Comparison of ENCODE assay signal across 8 cellular contexts in genomic region chr17:7844292-7845154, GRCh38. TPM values are rescaled to one million over a fixed set of nuclear protein-coding genes. Genes with fewer than 3 reads are reported as not detected.
DNase-seq lines count a peak whose midpoint lies in the region; ATAC-seq, FAIRE-seq and TF ChIP-seq lines count a peak whose summit lies in the region.

No MANE protein-coding gene starts in this region.

- H3K4me3 Mint-ChIP-seq in chondrocyte (ENCODE audit: unreplicated experiment) = peak overlapping the region; percentile 98

- H3K4me1 Mint-ChIP-seq in chondrocyte (ENCODE audit: low read depth) = peaks cover 34% of the 10 kb centered on the region

- peaks cover 8 to 25% of the 10 kb centered on the region in 2 donors for H3K4me1 ChIP-seq in kidney (ENCODE audit: control insufficient read depth in 1 of 2, insufficient read depth in 1 of 2, low read depth in 1 of 2, low read length in 2 of 2)

- peak overlapping the region; percentile 97 to 99 for H3K27ac ChIP-seq in kidney (ENCODE audit: low read depth in 2 of 2, low read length in 2 of 2)

- peak; percentile 96 for DNase-seq in AG08396 (ENCODE audit: low spot score)
- peak; percentile 57 for DNase-seq in NCI-H345 treated with DMSO at 0.1 percent for 48 hours (lab: John Stamatoyannopoulos, UW; ENCODE audit: unreplicated experiment)
- DNase-seq in activated CD4-positive, alpha-beta T cell treated with anti-CD3 and anti-CD28 coated beads for 1 hour = peak; percentile 73
- DNase-seq in chondrocyte (ENCODE audit: low spot score) = no peak
- peak; percentile 96 for DNase-seq in kidney
- peak; percentile 73 to 82 (median 79) for DNase-seq in stimulated activated CD4-positive, alpha-beta T cell treated with anti-CD3 and anti-CD28 coated beads, Interleukin-12 subunit alpha, Interleukin-12 subunit beta, amount 100 ng/mL, for 48 hours (ENCODE audit: low read depth in 2 of 3, low spot score in 1 of 3)

- peak overlapping the region; percentile 83 to 99 for H3K9ac ChIP-seq in kidney (ENCODE audit: low read length in 2 of 2)

- TF ChIP-seq CTCF in chondrocyte (IDR thresholded peaks at IDR 0.05) (no peak), kidney (IDR thresholded peaks at IDR 0.05; ENCODE audit: borderline replicate concordance, extremely low read depth, insufficient read depth) (no peak)

- peaks cover 4% of the 10 kb centered on the region for H3K36me3 Mint-ChIP-seq in chondrocyte (ENCODE audit: low read depth)

- peak overlapping the region; percentile 99 for H3K27ac Mint-ChIP-seq in chondrocyte (ENCODE audit: unreplicated experiment)

- FAIRE-seq in kidney (lab: Jason Lieb, UNC) = peak; percentile 84

- H3K27me3 Mint-ChIP-seq in chondrocyte (ENCODE audit: low read depth) = no peaks in the 10 kb centered on the region

- H3K9me3 ChIP-seq in kidney (ENCODE audit: control insufficient read depth in 1 of 2, low read length in 2 of 2) = no peaks in the 10 kb centered on the region

- H3K4me3 ChIP-seq in kidney (ENCODE audit: low read length in 2 of 2) = peak overlapping the region; percentile 84 to 94

- ATAC-seq in GM18870 (IDR thresholded peaks at IDR 0.05; ENCODE audit: unreplicated experiment) (peak; percentile 52), HG03108 (IDR thresholded peaks at IDR 0.05; ENCODE audit: unreplicated experiment) (peak; percentile 47)

- no peaks in the 10 kb centered on the region for H3K9me3 Mint-ChIP-seq in chondrocyte (ENCODE audit: low read depth)

- intact Hi-C loops in kidney (cut with DNase I) = no loop called here

- peaks cover 9 to 12% of the 10 kb centered on the region in 2 donors for H3K36me3 ChIP-seq in kidney (ENCODE audit: control insufficient read depth in 1 of 2, insufficient read depth in 2 of 2, low read length in 2 of 2)

RNA-seq across cellular contexts. Expression of gene TMEM88, which starts 10.3 kb away (rescaled TPM):
- 1.6 to 1.9 TPM (median 1.8 TPM) in 3 replicates for total RNA-seq in chondrocyte
- 17.6 TPM for total RNA-seq in kidney
- polyA plus RNA-seq in kidney (ENCODE audit: insufficient read depth, low read depth, low replicate concordance) = 59.8 TPM

RNA-seq across cellular contexts. Expression of gene KDM6B, which starts 10.5 kb away (rescaled TPM):
- total RNA-seq in chondrocyte (36.6 to 38.2 TPM (median 37.4 TPM) in 3 replicates), kidney (32.3 TPM)
- 3.9 TPM for polyA plus RNA-seq in kidney (ENCODE audit: insufficient read depth, low read depth, low replicate concordance)

RNA-seq across cellular contexts. Expression of gene NAA38, which starts 12.8 kb away (rescaled TPM):
- total RNA-seq in chondrocyte (52.9 to 94.6 TPM (median 57.5 TPM) in 3 replicates), kidney (69.6 TPM)
- 246 TPM for polyA plus RNA-seq in kidney (ENCODE audit: insufficient read depth, low read depth, low replicate concordance)

RNA-seq across cellular contexts. Expression of gene CYB5D1, which starts 13.3 kb away (rescaled TPM):
- total RNA-seq in chondrocyte (6.9 to 10.5 TPM (median 8.6 TPM) in 3 replicates), kidney (20.4 TPM)
- 14.3 TPM for polyA plus RNA-seq in kidney (ENCODE audit: insufficient read depth, low read depth, low replicate concordance)

RNA-seq across cellular contexts. Expression of gene CHD3, which starts 44.1 kb away (rescaled TPM):
- 129 to 138 TPM (median 134 TPM) in 3 replicates for total RNA-seq in chondrocyte
- total RNA-seq in kidney = 94.6 TPM
- polyA plus RNA-seq in kidney (ENCODE audit: insufficient read depth, low read depth, low replicate concordance) = 41.5 TPM
